In the genomic region with DNA sequence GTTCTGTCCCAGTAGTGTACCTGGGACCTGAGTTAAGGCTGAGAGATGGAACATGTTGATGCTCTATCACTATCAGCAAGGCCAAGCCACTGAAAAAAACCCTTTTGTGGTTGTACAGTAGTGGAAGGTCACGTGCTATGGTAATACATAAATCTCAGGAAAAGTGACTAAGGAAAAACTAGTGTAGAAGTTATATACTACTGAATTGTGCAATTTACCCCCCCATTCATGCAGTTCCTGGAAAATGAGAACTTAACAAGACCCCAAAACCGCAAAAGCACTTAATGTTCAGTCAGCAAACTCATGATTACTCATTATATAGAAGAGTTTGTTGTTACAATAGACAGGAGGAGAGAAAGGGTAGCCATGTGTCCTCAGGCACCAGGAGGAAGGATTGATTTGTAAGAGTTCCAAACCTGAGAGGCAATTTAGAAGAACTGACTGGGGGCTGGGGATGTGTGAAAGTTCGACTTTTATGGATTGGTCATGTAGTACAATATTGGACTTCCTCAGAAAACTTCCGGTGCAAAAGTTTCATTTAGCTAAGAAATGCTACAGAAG, we compare ENCODE assay signal across 11 cellular contexts.
DNase-seq lines count a peak whose midpoint lies in the region; ATAC-seq and TF ChIP-seq lines count a peak whose summit lies in the region.
"Had no signal": no experiment of that assay in that cellular context is flagged by ENCODE, and none has a peak within 500 bp of the region (broad histone marks: within the 10 kb centered on the region; RNA-seq: fewer than 3 reads in every experiment).

No MANE protein-coding gene starts in this region.

- peak; percentile 72 to 79 for ATAC-seq in stimulated activated naive B cell treated with anti-CD40 and anti-IgM and Interleukin-4, amounts not matched to agents 10 μg/mL and 1 μg/mL and 100 μg/mL, for 72 hours (replicated peaks)

- no TSS peak for BruUV-seq in mammary epithelial cell (replicated peaks; lab: Mats Ljungman, UMichigan)

- no peak overlapping the region for H3K4me2 ChIP-seq in mammary epithelial cell (ENCODE audit: insufficient read depth, low read depth, low read length)

- no peak for DNase-seq in activated T-cell treated with anti-CD3 and anti-CD28 coated beads, Interleukin-2, amount 50 U/mL, for 24 hours
- DNase-seq in activated T-cell treated with anti-CD3 and anti-CD28 coated beads for 4 hours = no peak
- peak; percentile 88 for DNase-seq in NB4 (ENCODE audit: low read depth)
- DNase-seq in mammary epithelial cell = peak; percentile 46
- peak; percentile 6 for DNase-seq in stimulated activated naive B cell treated with anti-CD40 and anti-IgM and Interleukin-4, amounts not matched to agents 10 μg/mL and 1 μg/mL and 100 μg/mL, for 72 hours
- DNase-seq in NCI-H510A treated with DMSO at 0.1 percent for 48 hours (lab: John Stamatoyannopoulos, UW) = no peak
- no peak for DNase-seq in effector CD8-positive, alpha-beta T cell (lab: John Stamatoyannopoulos, UW)
- DNase-seq in uterus = no peak
- DNase-seq: aorta; GDM1; stimulated activated CD4-positive, alpha-beta T cell treated with anti-CD3 and anti-CD28 coated beads, Interleukin-2, amount 100 ng/mL, for 48 hours had no signal

- no peaks in the 10 kb centered on the region for H3K9me3 ChIP-seq in mammary epithelial cell (replicated peaks; ENCODE audit: insufficient read depth, low read length)
- H3K9me3 ChIP-seq in uterus = no peaks in the 10 kb centered on the region

- WGBS in mammary epithelial cell (ENCODE audit: low coverage, missing lambda C conversion rate) = 77% methylated on average over 4 of the region's 4 CpGs

- H3K27ac Mint-ChIP-seq in activated T-cell treated with anti-CD3 and anti-CD28 coated beads, Interleukin-2, amount 50 U/mL, for 24 hours = peak overlapping the region; percentile 10
- H3K27ac Mint-ChIP-seq in stimulated activated naive B cell treated with anti-CD40 and anti-IgM and Interleukin-4, amounts not matched to agents 10 μg/mL and 1 μg/mL and 100 μg/mL, for 72 hours = peak overlapping the region; percentile 62

- TF ChIP-seq POLR2A in NB4 (IDR thresholded peaks at IDR 0.05; ENCODE audit: extremely low read depth, insufficient read length) (no peak), uterus (IDR thresholded peaks at IDR 0.05) (no peak)

- CTCF ChIA-PET in mammary epithelial cell (lab: Charles Lee; ENCODE audit: low non-redundant PET) = interaction anchor here (0.7 kb wide), 1 partner anchor 75 kb away, joined by 12 read pairs; no protein-coding TSS in a partner anchor

- H3K27me3 Mint-ChIP-seq in activated T-cell treated with anti-CD3 and anti-CD28 coated beads, Interleukin-2, amount 50 U/mL, for 24 hours = no peaks in the 10 kb centered on the region
- no peaks in the 10 kb centered on the region for H3K27me3 Mint-ChIP-seq in stimulated activated naive B cell treated with anti-CD40 and anti-IgM and Interleukin-4, amounts not matched to agents 10 μg/mL and 1 μg/mL and 100 μg/mL, for 72 hours

- no peaks in the 10 kb centered on the region for H3K4me1 ChIP-seq in mammary epithelial cell (ENCODE audit: insufficient read depth, low read length)
- H3K4me1 ChIP-seq in uterus = no peaks in the 10 kb centered on the region

- H3K27me3 ChIP-seq in mammary epithelial cell (ENCODE audit: insufficient read depth, low read length) (no peaks in the 10 kb centered on the region), uterus (no peaks in the 10 kb centered on the region)

- intact Hi-C loops in mammary epithelial cell (cut with micrococcal nuclease) = no loop called here
- intact Hi-C loops in uterus (cut with DNase I; ENCODE audit: low total_unique reads) = no loop called here

- no peak overlapping the region for H3K9ac ChIP-seq in mammary epithelial cell (ENCODE audit: insufficient read depth, low read length)

- dilution Hi-C loops in mammary epithelial cell (cut with HindIII; ENCODE audit: low sequenced_read_pairs) = no loop called here

- H3K79me2 ChIP-seq in mammary epithelial cell (ENCODE audit: insufficient read depth, low read length) = no peaks in the 10 kb centered on the region

- H3K9me3 Mint-ChIP-seq in activated T-cell treated with anti-CD3 and anti-CD28 coated beads, Interleukin-2, amount 50 U/mL, for 24 hours = no peaks in the 10 kb centered on the region
- H3K9me3 Mint-ChIP-seq in stimulated activated naive B cell treated with anti-CD40 and anti-IgM and Interleukin-4, amounts not matched to agents 10 μg/mL and 1 μg/mL and 100 μg/mL, for 72 hours = peaks cover 4 to 5% of the 10 kb centered on the region in 2 donors

- H3K27ac ChIP-seq in mammary epithelial cell (ENCODE audit: insufficient read depth, low read depth, low read length) (no peak overlapping the region), uterus (no peak overlapping the region)

- H3K36me3 ChIP-seq in mammary epithelial cell (ENCODE audit: insufficient read depth, low read length) (no peaks in the 10 kb centered on the region), uterus (no peaks in the 10 kb centered on the region)

- no peak overlapping the region for H3K4me3 Mint-ChIP-seq in activated T-cell treated with anti-CD3 and anti-CD28 coated beads, Interleukin-2, amount 50 U/mL, for 24 hours
- peak overlapping the region; percentile 14 to 43 for H3K4me3 Mint-ChIP-seq in stimulated activated naive B cell treated with anti-CD40 and anti-IgM and Interleukin-4, amounts not matched to agents 10 μg/mL and 1 μg/mL and 100 μg/mL, for 72 hours

- H3K4me1 Mint-ChIP-seq in activated T-cell treated with anti-CD3 and anti-CD28 coated beads, Interleukin-2, amount 50 U/mL, for 24 hours (ENCODE audit: low read depth) = peaks cover 15% of the 10 kb centered on the region
- peaks cover 35 to 58% of the 10 kb centered on the region in 2 donors for H3K4me1 Mint-ChIP-seq in stimulated activated naive B cell treated with anti-CD40 and anti-IgM and Interleukin-4, amounts not matched to agents 10 μg/mL and 1 μg/mL and 100 μg/mL, for 72 hours

- no peak overlapping the region for H2AFZ ChIP-seq in mammary epithelial cell (ENCODE audit: low read depth, low read length)

- no peaks in the 10 kb centered on the region for H4K20me1 ChIP-seq in mammary epithelial cell (ENCODE audit: insufficient read depth, low read length)

- H3K36me3 Mint-ChIP-seq in activated T-cell treated with anti-CD3 and anti-CD28 coated beads, Interleukin-2, amount 50 U/mL, for 24 hours (ENCODE audit: low read depth) = peaks cover 2% of the 10 kb centered on the region
- H3K36me3 Mint-ChIP-seq in stimulated activated naive B cell treated with anti-CD40 and anti-IgM and Interleukin-4, amounts not matched to agents 10 μg/mL and 1 μg/mL and 100 μg/mL, for 72 hours = peaks cover 11 to 30% of the 10 kb centered on the region in 2 donors

- no peak overlapping the region for H3K4me3 ChIP-seq in NB4 (ENCODE audit: low read depth, low read length)
- H3K4me3 ChIP-seq in mammary epithelial cell (replicated peaks in 1 of 3; ENCODE audit: insufficient read depth in 1 of 3, low read depth in 2 of 3, low read length in 3 of 3) = no peak overlapping the region
- H3K4me3 ChIP-seq in uterus = no peak overlapping the region

- TF ChIP-seq CTCF in NB4 (IDR thresholded peaks at IDR 0.05; ENCODE audit: low read depth, low read length) = no peak
- no peak for TF ChIP-seq CTCF in mammary epithelial cell (conservative IDR thresholded peaks at IDR 0.05 in 1 of 2, IDR thresholded peaks at IDR 0.05 in 1 of 2; ENCODE audit: extremely low read depth in 1 of 2, insufficient read depth in 1 of 2, low read depth in 1 of 2, low read length in 2 of 2)
- TF ChIP-seq CTCF in uterus (IDR thresholded peaks at IDR 0.05) = no peak

- in situ Hi-C loops in mammary epithelial cell (cut with MboI; ENCODE audit: low sequenced_read_pairs in 2 of 2) = no loop called here

Comparison
In these comparisons a context has a peak if more than half of its experiments do, and no peak if none do; other contexts are left out.
1. DNase-seq: peak in NB4 (single experiment), mammary epithelial cell (single experiment) and stimulated activated naive B cell treated with anti-CD40 and anti-IgM and Interleukin-4, amounts not matched to agents 10 μg/mL and 1 μg/mL and 100 μg/mL, for 72 hours (single experiment); none in activated T-cell treated with anti-CD3 and anti-CD28 coated beads, Interleukin-2, amount 50 U/mL, for 24 hours (single experiment), activated T-cell treated with anti-CD3 and anti-CD28 coated beads for 4 hours (single experiment), NCI-H510A treated with DMSO at 0.1 percent for 48 hours (single experiment), effector CD8-positive, alpha-beta T cell (single experiment) and uterus (0 of 2).